Comparison of ENCODE assay signal across 8 cellular contexts in genomic region chr10:29998142-29998808, GRCh38.
DNase-seq lines count a peak whose midpoint lies in the region; ATAC-seq and TF ChIP-seq lines count a peak whose summit lies in the region.

No MANE protein-coding gene starts in this region.

- no peaks in the 10 kb centered on the region for H3K27me3 ChIP-seq in PC-9 (ENCODE audit: insufficient read depth, low read depth)

- no peak overlapping the region for H3K4me2 ChIP-seq in PC-9

- ATAC-seq in HG03565 (IDR thresholded peaks at IDR 0.05; ENCODE audit: unreplicated experiment): peak; percentile 89

- H3K27me3 Mint-ChIP-seq in nephron progenitor cell (ENCODE audit: low read depth, poor library complexity): peaks cover 10% of the 10 kb centered on the region

- no peak overlapping the region for H3K4me3 ChIP-seq in PC-9

- no peak overlapping the region for H3K27ac Mint-ChIP-seq in nephron progenitor cell

- H3K9me3 Mint-ChIP-seq in nephron progenitor cell: peaks cover 4% of the 10 kb centered on the region

- CTCF ChIA-PET in PC-9 (lab: Charles Lee): interaction anchor here (0.6 to 1.3 kb wide), 4 partner anchors 188 to 408 kb away, joined by 3 read pairs; no protein-coding TSS in a partner anchor

- H3K9me3 ChIP-seq in PC-9 (ENCODE audit: insufficient read depth, low read depth): no peaks in the 10 kb centered on the region

- TF ChIP-seq CTCF in C4-2B (conservative IDR thresholded peaks at IDR 0.05): peak; percentile 100
- peak; percentile 92 for TF ChIP-seq CTCF in PC-9 (conservative IDR thresholded peaks at IDR 0.05)
- TF ChIP-seq CTCF in nephron progenitor cell (IDR thresholded peaks at IDR 0.05): peak; percentile 99

- DNase-seq in GM19238 (ENCODE audit: insufficient read length, low spot score) (peak; percentile 60), PC-9 (peak; percentile 61 to 75), activated T-cell treated with anti-CD3 and anti-CD28 coated beads for 48 hours (ENCODE audit: low read depth) (peak; percentile 61), fibroblast of gingiva (ENCODE audit: low read depth) (peak; percentile 69), nephron progenitor cell (peak; percentile 78)
- DNase-seq in stimulated activated naive CD4-positive, alpha-beta T cell treated with Interleukin-2 at 50 U/mL for 16 hours (lab: John Stamatoyannopoulos, UW): peak; percentile 51

- POLR2A ChIA-PET in PC-9 (lab: Charles Lee; ENCODE audit: unreplicated experiment): interaction anchor here (0.7 kb wide), 1 partner anchor 243 kb away, joined by 3 read pairs; no protein-coding TSS in a partner anchor

- no peaks in the 10 kb centered on the region for H4K20me1 ChIP-seq in PC-9 (ENCODE audit: insufficient read depth)

- no peaks in the 10 kb centered on the region for H3K36me3 Mint-ChIP-seq in nephron progenitor cell (ENCODE audit: low read depth)

- peaks cover 7% of the 10 kb centered on the region; the same call in 1 of the 2 replicates for H3F3A ChIP-seq in PC-9 (ENCODE audit: insufficient read depth, low read depth)

- H3K79me2 ChIP-seq in PC-9 (ENCODE audit: low read depth): no peaks in the 10 kb centered on the region

- H3K27ac ChIP-seq in C4-2B (no peak overlapping the region), PC-9 (no peak overlapping the region)

- no peaks in the 10 kb centered on the region for H3K36me3 ChIP-seq in PC-9 (ENCODE audit: low read depth)

- H3K4me1 ChIP-seq in PC-9 (replicated peaks; ENCODE audit: insufficient read depth): peaks cover 42% of the 10 kb centered on the region

- H2AFZ ChIP-seq in PC-9: no peak overlapping the region

- no peak overlapping the region for H3K4me3 Mint-ChIP-seq in nephron progenitor cell

- H3K4me1 Mint-ChIP-seq in nephron progenitor cell: peaks cover 64% of the 10 kb centered on the region

- BruUV-seq in PC-9 (replicated peaks; lab: Mats Ljungman, UMichigan): no TSS peak

- H3K9me2 ChIP-seq in PC-9 (ENCODE audit: insufficient read depth): no peaks in the 10 kb centered on the region

- intact Hi-C loops in PC-9 (cut with micrococcal nuclease; ENCODE audit: unreplicated experiment): loop anchor here (1.0 to 2.0 kb wide), 3 partner anchors 49 to 536 kb away; no protein-coding TSS in a partner anchor
